ENCODE assay signal across 22 cellular contexts in the genomic region with DNA sequence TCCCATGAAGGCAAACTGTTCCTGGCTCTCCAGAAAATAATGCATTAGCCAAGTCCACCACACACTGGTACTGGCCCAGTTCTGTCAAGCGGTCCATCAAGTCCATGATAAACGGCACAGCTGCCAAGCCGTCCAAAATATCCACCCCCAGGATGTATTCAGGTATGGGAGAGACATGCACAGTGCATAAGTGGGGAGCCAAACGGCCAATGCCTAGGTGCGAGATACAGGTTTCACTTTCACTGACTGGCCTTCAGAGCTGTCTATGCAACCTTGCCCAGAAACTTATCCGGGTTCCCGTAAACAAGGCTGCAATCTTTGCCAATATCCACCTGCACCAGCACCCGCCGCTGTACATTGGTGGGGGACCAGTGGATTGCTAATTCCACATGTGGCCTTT.
DNase-seq lines count a peak whose midpoint lies in the region; ATAC-seq, FAIRE-seq and TF ChIP-seq lines count a peak whose summit lies in the region.
"Had no signal": no experiment of that assay in that cellular context is flagged by ENCODE, and none has a peak within 500 bp of the region (broad histone marks: within the 10 kb centered on the region; RNA-seq: fewer than 3 reads in every experiment).

No MANE protein-coding gene starts in this region.

- TF ChIP-seq CTCF in GM12878 (IDR thresholded peaks at IDR 0.05 in 2 of 3, conservative IDR thresholded peaks at IDR 0.05 in 1 of 3; ENCODE audit: control insufficient read depth in 2 of 3, extremely low read depth in 1 of 3, insufficient read depth in 1 of 3, low read depth in 3 of 3, low read length in 3 of 3) (no peak), upper lobe of right lung (IDR thresholded peaks at IDR 0.05) (no peak)

- RAD21 ChIA-PET in GM12878 (lab: Charles Lee; ENCODE audit: unreplicated experiment) = interaction anchor here (1.5 to 2.5 kb wide), 2 partner anchors 13 to 606 kb away, joined by 3 to 6 read pairs; no protein-coding TSS in a partner anchor

- CTCF ChIA-PET in GM12878 (lab: Yijun Ruan, JAX) = interaction anchor here (0.6 kb wide), 1 partner anchor 621 kb away, joined by 3 read pairs; no protein-coding TSS in a partner anchor

- no peaks in the 10 kb centered on the region for H3K27me3 Mint-ChIP-seq in activated T-cell treated with anti-CD3 and anti-CD28 coated beads, Interleukin-2, amount 50 U/mL, for 4 hours (ENCODE audit: low read depth)
- H3K27me3 Mint-ChIP-seq: CD4-positive, alpha-beta T cell; IgD-negative memory B cell had no signal

- no peaks in the 10 kb centered on the region; the same call in 2 of the 3 replicates for H3K9me3 ChIP-seq in GM12878 (replicated peaks; ENCODE audit: control insufficient read depth, insufficient read depth, low read length)
- H3K9me3 ChIP-seq in upper lobe of right lung = no peaks in the 10 kb centered on the region

- H3K27me3 ChIP-seq in GM12878 (replicated peaks in 1 of 2; ENCODE audit: control insufficient read depth in 2 of 2, insufficient read depth in 2 of 2, low read length in 1 of 2) (no peaks in the 10 kb centered on the region), upper lobe of right lung (no peaks in the 10 kb centered on the region)

- TF ChIP-seq POLR2A in GM12878 (IDR thresholded peaks at IDR 0.05; ENCODE audit: low read depth, low read length) = no peak

- no peak overlapping the region for H3K4me3 Mint-ChIP-seq in activated T-cell treated with anti-CD3 and anti-CD28 coated beads, Interleukin-2, amount 50 U/mL, for 4 hours
- H3K4me3 Mint-ChIP-seq: CD4-positive, alpha-beta T cell; HFFc6; IgD-negative memory B cell had no signal

- POLR2A ChIA-PET in GM12878 (lab: Charles Lee) = no interaction called here

- no peaks in the 10 kb centered on the region for H3K4me1 Mint-ChIP-seq in activated T-cell treated with anti-CD3 and anti-CD28 coated beads, Interleukin-2, amount 50 U/mL, for 4 hours (ENCODE audit: low read depth)

- SMC1A ChIA-PET in GM12878 (lab: Charles Lee; ENCODE audit: uncharacterized antibody, unreplicated experiment) = interaction anchor here (0.6 to 1.0 kb wide), 2 partner anchors 116 to 605 kb away, joined by 3 to 5 read pairs; no protein-coding TSS in a partner anchor

- no peaks in the 10 kb centered on the region for H3K36me3 Mint-ChIP-seq in activated T-cell treated with anti-CD3 and anti-CD28 coated beads, Interleukin-2, amount 50 U/mL, for 4 hours (ENCODE audit: insufficient read depth)
- H3K36me3 Mint-ChIP-seq: IgD-negative memory B cell had no signal

- intact Hi-C loops in GM12878 (cut with micrococcal nuclease; ENCODE audit: unreplicated experiment) (loop anchor here (2.0 to 10.0 kb wide), 2 partner anchors 420 to 606 kb away; no protein-coding TSS in a partner anchor), upper lobe of right lung (cut with DNase I) (no loop called here)

- H3K36me3 ChIP-seq in GM12878 (ENCODE audit: control insufficient read depth in 2 of 2, insufficient read depth in 2 of 2, low read length in 1 of 2) (no peaks in the 10 kb centered on the region), upper lobe of right lung (no peaks in the 10 kb centered on the region)

- H2AFZ ChIP-seq in GM12878 (ENCODE audit: control insufficient read depth, low read depth, low read length) = no peak overlapping the region

- no TSS peak for BruUV-seq in GM12878 (replicated peaks; lab: Mats Ljungman, UMichigan)

- H3K27ac ChIP-seq in GM12878 (ENCODE audit: control insufficient read depth, insufficient read depth) (no peak overlapping the region), upper lobe of right lung (no peak overlapping the region)
- H3K27ac ChIP-seq: 22Rv1, A549, C4-2B had no signal

- TF ChIP-seq RAD21 in GM12878 (IDR thresholded peaks at IDR 0.05; ENCODE audit: insufficient read depth, low read depth, low read length) = no peak

- WGBS in GM12878 (ENCODE audit: insufficient coverage, insufficient replicate concordance, low lambda C conversion rate, missing lambda C conversion rate) = 80% methylated on average over 9 of the region's 9 CpGs

- H3K4me1 ChIP-seq in GM12878 (ENCODE audit: control insufficient read depth, insufficient read depth, low read length) (no peaks in the 10 kb centered on the region), upper lobe of right lung (no peaks in the 10 kb centered on the region)
- H3K4me1 ChIP-seq: A549, Caco-2 had no signal

- H3K79me2 ChIP-seq in GM12878 (ENCODE audit: control insufficient read depth, insufficient read depth, low read length) = no peaks in the 10 kb centered on the region

- no peak for FAIRE-seq in GM12878 (lab: Jason Lieb, UNC)
- FAIRE-seq: A549, D721Med, G401.6, GM12892, GM18507, HTR-8/SVneo had no signal

- no peaks in the 10 kb centered on the region for H3K9me3 Mint-ChIP-seq in activated T-cell treated with anti-CD3 and anti-CD28 coated beads, Interleukin-2, amount 50 U/mL, for 4 hours
- H3K9me3 Mint-ChIP-seq: CD4-positive, alpha-beta T cell; IgD-negative memory B cell had no signal

- H3K4me2 ChIP-seq in GM12878 (ENCODE audit: control insufficient read depth, insufficient read depth) = no peak overlapping the region
- H3K4me2 ChIP-seq: A549 had no signal

- no peak for TF ChIP-seq EP300 in GM12878 (IDR thresholded peaks at IDR 0.05; ENCODE audit: borderline replicate concordance in 1 of 2, control insufficient read depth in 1 of 2, low read depth in 2 of 2, low read length in 2 of 2)

- DNase-seq in DMS53 (lab: John Stamatoyannopoulos, UW) = peak; percentile 67
- no peak for DNase-seq in DMS53 treated with DMSO at 0.1 percent for 48 hours (lab: John Stamatoyannopoulos, UW; ENCODE audit: unreplicated experiment)
- peak; percentile 40 for DNase-seq in NCI-H2029 treated with DMSO at 0.1 percent for 48 hours (lab: John Stamatoyannopoulos, UW)
- no peak for DNase-seq in GM12878 (ENCODE audit: low read depth, low spot score)
- no peak for DNase-seq in upper lobe of right lung
- DNase-seq in activated T-cell treated with anti-CD3 and anti-CD28 coated beads, Interleukin-2, amount 50 U/mL, for 4 hours = no peak
- DNase-seq: Caco-2; CD4-positive, alpha-beta T cell; DND-41; GOT3; H7; HFFc6 had no signal

- in situ Hi-C loops in GM12878 (cut with MboI) = no loop called here

- H3K4me3 ChIP-seq in GM12878 (no peak overlapping the region), upper lobe of right lung (no peak overlapping the region)
- H3K4me3 ChIP-seq: A549 had no signal

- ATAC-seq in GM12878 = peak; percentile 34; the same call in 2 of the 3 replicates
- peak; percentile 42 for ATAC-seq in upper lobe of right lung
- no peak for ATAC-seq in GM21515 (IDR thresholded peaks at IDR 0.05; ENCODE audit: unreplicated experiment)
- no peak for ATAC-seq in activated T-cell treated with anti-CD3 and anti-CD28 coated beads, Interleukin-2, amount 50 U/mL, for 4 hours

- H3K9ac ChIP-seq in GM12878 (ENCODE audit: control insufficient read depth, insufficient read depth, low read length) = no peak overlapping the region

- no peaks in the 10 kb centered on the region for H4K20me1 ChIP-seq in GM12878 (ENCODE audit: control insufficient read depth, insufficient read depth)

TF ChIP-seq in GM12878, 131 proteins besides CTCF, POLR2A, EP300 and RAD21:
- TF ChIP-seq TBL1XR1 (IDR thresholded peaks at IDR 0.05; ENCODE audit: low read depth, low read length) = no peak
- TF ChIP-seq ETV6 (conservative IDR thresholded peaks at IDR 0.05 in 1 of 2, IDR thresholded peaks at IDR 0.05 in 1 of 2; ENCODE audit: borderline replicate concordance in 1 of 2, low read depth in 1 of 2) = no peak
- TF ChIP-seq MYB (IDR thresholded peaks at IDR 0.05; ENCODE audit: borderline replicate concordance, low read depth, low read length) = no peak
- TF ChIP-seq, protein P1, sequence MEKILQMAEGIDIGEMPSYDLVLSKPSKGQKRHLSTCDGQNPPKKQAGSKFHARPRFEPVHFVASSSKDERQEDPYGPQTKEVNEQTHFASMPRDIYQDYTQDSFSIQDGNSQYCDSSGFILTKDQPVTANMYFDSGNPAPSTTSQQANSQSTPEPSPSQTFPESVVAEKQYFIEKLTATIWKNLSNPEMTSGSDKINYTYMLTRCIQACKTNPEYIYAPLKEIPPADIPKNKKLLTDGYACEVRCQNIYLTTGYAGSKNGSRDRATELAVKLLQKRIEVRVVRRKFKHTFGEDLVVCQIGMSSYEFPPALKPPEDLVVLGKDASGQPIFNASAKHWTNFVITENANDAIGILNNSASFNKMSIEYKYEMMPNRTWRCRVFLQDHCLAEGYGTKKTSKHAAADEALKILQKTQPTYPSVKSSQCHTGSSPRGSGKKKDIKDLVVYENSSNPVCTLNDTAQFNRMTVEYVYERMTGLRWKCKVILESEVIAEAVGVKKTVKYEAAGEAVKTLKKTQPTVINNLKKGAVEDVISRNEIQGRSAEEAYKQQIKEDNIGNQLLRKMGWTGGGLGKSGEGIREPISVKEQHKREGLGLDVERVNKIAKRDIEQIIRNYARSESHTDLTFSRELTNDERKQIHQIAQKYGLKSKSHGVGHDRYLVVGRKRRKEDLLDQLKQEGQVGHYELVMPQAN (conservative IDR thresholded peaks at IDR 0.05) = no peak
- no peak for TF ChIP-seq SMAD1 (IDR thresholded peaks at IDR 0.05; ENCODE audit: low read depth, partially characterized antibody)
- TF ChIP-seq NFIC (IDR thresholded peaks at IDR 0.05; ENCODE audit: low read depth, low read length) = no peak
- TF ChIP-seq EZH2 (IDR thresholded peaks at IDR 0.05; ENCODE audit: borderline replicate concordance, control insufficient read depth, low read depth, low read length) = no peak
- TF ChIP-seq RFX5 (IDR thresholded peaks at IDR 0.05; ENCODE audit: low read depth, low read length) = no peak
- no peak for TF ChIP-seq CREB1 (IDR thresholded peaks at IDR 0.05; ENCODE audit: low read depth)
- no peak for TF ChIP-seq EGR1 (IDR thresholded peaks at IDR 0.05; ENCODE audit: borderline replicate concordance in 1 of 2, low read depth in 2 of 2, low read length in 2 of 2)
- no peak for TF ChIP-seq HDAC6 (IDR thresholded peaks at IDR 0.05; ENCODE audit: unreplicated experiment)
- no peak for TF ChIP-seq ZNF217 (IDR thresholded peaks at IDR 0.05)
- TF ChIP-seq RAD51 (IDR thresholded peaks at IDR 0.05) = no peak
- no peak for TF ChIP-seq MYC (IDR thresholded peaks at IDR 0.05; ENCODE audit: insufficient read depth, insufficient read length, insufficient replicate concordance, low read length, severe bottlenecking)
- no peak for TF ChIP-seq PAX5 (IDR thresholded peaks at IDR 0.05; ENCODE audit: borderline replicate concordance, low read depth, low read length)
TF ChIP-seq in GM12878: peak in this region for 0.

Comparison
In these comparisons a context has a peak if more than half of its experiments do, and no peak if none do; other contexts are left out.
1. DNase-seq: peak in DMS53 (single experiment) and NCI-H2029 treated with DMSO at 0.1 percent for 48 hours (single experiment); none in DMS53 treated with DMSO at 0.1 percent for 48 hours (single experiment), GM12878 (single experiment), upper lobe of right lung (single experiment) and activated T-cell treated with anti-CD3 and anti-CD28 coated beads, Interleukin-2, amount 50 U/mL, for 4 hours (single experiment).
2. ATAC-seq: peak in GM12878 (single experiment) and upper lobe of right lung (single experiment); none in GM21515 (single experiment) and activated T-cell treated with anti-CD3 and anti-CD28 coated beads, Interleukin-2, amount 50 U/mL, for 4 hours (0 of 2).